21 cellular contexts compared by ENCODE assay signal in genomic region chr13:94210826-94211225, GRCh38.
DNase-seq lines count a peak whose midpoint lies in the region; ATAC-seq and TF ChIP-seq lines count a peak whose summit lies in the region.
"Had no signal": no experiment of that assay in that cellular context is flagged by ENCODE, and none has a peak within 500 bp of the region (broad histone marks: within the 10 kb centered on the region; RNA-seq: fewer than 3 reads in every experiment).

No MANE protein-coding gene starts in this region.

- WGBS in H9 (ENCODE audit: extremely low coverage, insufficient read length, low lambda C conversion rate) = no CpG with 5 or more reads among the region's 5 CpGs

- H3K4me1 ChIP-seq in H9 (ENCODE audit: insufficient read depth, low read length) = no peaks in the 10 kb centered on the region
- H3K4me1 ChIP-seq: gastroesophageal sphincter, tibial artery had no signal

- H2BK12ac ChIP-seq in H9 (ENCODE audit: insufficient read length, low read depth, low read length) = no peak overlapping the region

- H3K27me3 ChIP-seq in H9 (ENCODE audit: insufficient read depth, low read length) = no peaks in the 10 kb centered on the region
- H3K27me3 ChIP-seq: gastroesophageal sphincter, tibial artery had no signal

- H2BK20ac ChIP-seq in H9 (ENCODE audit: low read depth, low read length, poor library complexity, severe bottlenecking) = no peak overlapping the region

- H2AK5ac ChIP-seq in H9 (ENCODE audit: insufficient read length, low read length) = no peak overlapping the region

- H3K36me3 ChIP-seq in SK-N-MC (ENCODE audit: insufficient read depth, low read length) = no peaks in the 10 kb centered on the region
- H3K36me3 ChIP-seq: gastroesophageal sphincter, tibial artery had no signal

- H2BK5ac ChIP-seq in H9 (ENCODE audit: insufficient read length, low read length) = no peak overlapping the region

- no peak overlapping the region for H4K5ac ChIP-seq in H9 (ENCODE audit: insufficient read length, low read depth, low read length)

- POLR2A ChIA-PET in HEK293T (lab: Yijun Ruan, JAX) = no interaction called here

- no peak overlapping the region for H3K4ac ChIP-seq in H9 (ENCODE audit: low read depth, low read length)

- no peak overlapping the region for H3K4me2 ChIP-seq in H9 (ENCODE audit: insufficient read depth, insufficient read length, low read length)

- H4K8ac ChIP-seq in H9 (replicated peaks; ENCODE audit: insufficient read length, low read depth, low read length) = no peak overlapping the region

- H4K91ac ChIP-seq in H9 (ENCODE audit: insufficient read length, low read depth, low read length) = no peak overlapping the region

- H3K18ac ChIP-seq in H9 (ENCODE audit: insufficient read length, low read depth, low read length) = no peak overlapping the region

- no peak overlapping the region for H2BK120ac ChIP-seq in H9 (ENCODE audit: low read depth, low read length, poor library complexity, severe bottlenecking)

- TF ChIP-seq CTCF in H9 (conservative IDR thresholded peaks at IDR 0.05) = no peak

- no peak overlapping the region for H3K23ac ChIP-seq in H9 (ENCODE audit: insufficient read length, low read depth, low read length)

- CTCF ChIA-PET in HEK293T (lab: Yijun Ruan, JAX) = interaction anchor here (0.7 to 2.1 kb wide), 3 partner anchors 18 to 982 kb away, joined by 3 to 8 read pairs (median 4); no protein-coding TSS in a partner anchor

- no peaks in the 10 kb centered on the region for H3K23me2 ChIP-seq in H9 (ENCODE audit: insufficient read length, low read depth, low read length, poor library complexity, severe bottlenecking)

- no peaks in the 10 kb centered on the region for H4K20me1 ChIP-seq in H9 (ENCODE audit: control insufficient read depth, insufficient read depth, insufficient read length)

- ATAC-seq in HG02973 (IDR thresholded peaks at IDR 0.05; ENCODE audit: unreplicated experiment) = no peak
- ATAC-seq: gastroesophageal sphincter, K562 had no signal

- H3K79me1 ChIP-seq in H9 (ENCODE audit: insufficient read depth, low read depth, low read length, poor library complexity, severe bottlenecking) = no peaks in the 10 kb centered on the region

- H2BK15ac ChIP-seq in H9 (ENCODE audit: low read depth, low read length) = no peak overlapping the region

- DNase-seq in DMS79 treated with DMSO at 0.1 percent for 48 hours (lab: John Stamatoyannopoulos, UW) (peak; percentile 79), DMS79 (lab: John Stamatoyannopoulos, UW) (no peak), HEK293T (ENCODE audit: extremely low spot score) (peak; percentile 51), SK-N-MC (ENCODE audit: low read depth, low spot score) (no peak), renal cortical epithelial cell (ENCODE audit: low read depth) (peak; percentile 38), SKM-1 (lab: John Stamatoyannopoulos, UW; ENCODE audit: unreplicated experiment) (no peak), H9 (no peak)
- DNase-seq: activated effector memory CD4-positive, alpha-beta T cell treated with Interleukin-2 at 50 U/mL for 16 hours; aorta; DMS153; HCEC 1CT; mammary epithelial cell; NCI-H1105; NCI-H2227 treated with DMSO at 0.1 percent for 48 hours; stimulated activated CD8-positive, alpha-beta memory T cell treated with anti-CD3 and anti-CD28 coated beads, Interleukin-4, amount 100 ng/mL, for 48 hours; T1000; tibial artery had no signal

- no peak overlapping the region for H3T11ph ChIP-seq in H9 (ENCODE audit: low read length)

- H2AFZ ChIP-seq in H9 (ENCODE audit: low read length) = no peak overlapping the region

- H3K56ac ChIP-seq in H9 (ENCODE audit: insufficient read length, low read depth, low read length) = no peak overlapping the region

- H3K36me3 Mint-ChIP-seq in H9 (ENCODE audit: insufficient read depth in 1 of 3, low read depth in 3 of 3) = no peaks in the 10 kb centered on the region

- H3K27ac ChIP-seq in SK-N-MC = peak overlapping the region; percentile 72
- no peak overlapping the region for H3K27ac ChIP-seq in H9 (ENCODE audit: insufficient read length, low read depth, low read length)
- H3K27ac ChIP-seq: gastroesophageal sphincter, HL-60, tibial artery had no signal

- no peak overlapping the region for H3K14ac ChIP-seq in H9 (ENCODE audit: insufficient read depth, low read length)

- no peak overlapping the region for H3K4me3 Mint-ChIP-seq in H9

- H3K27ac Mint-ChIP-seq in H9 = no peak overlapping the region

- peak overlapping the region; percentile 34; the same call in 1 of the 2 replicates for H3K4me3 ChIP-seq in SK-N-MC
- H3K4me3 ChIP-seq: gastroesophageal sphincter, K562, tibial artery had no signal

- no peaks in the 10 kb centered on the region for H3K9me3 Mint-ChIP-seq in H9

- H3K9me3 ChIP-seq in SK-N-MC (ENCODE audit: low read depth, low read length) (no peaks in the 10 kb centered on the region), H9 (ENCODE audit: control insufficient read depth, low read depth, low read length) (no peaks in the 10 kb centered on the region)
- H3K9me3 ChIP-seq: gastroesophageal sphincter, tibial artery had no signal

- peaks cover 0 to 4% of the 10 kb centered on the region in 2 experiments; a peak in 2 of 4 replicates for H3K4me1 Mint-ChIP-seq in H9

- H3K79me2 ChIP-seq in H9 (ENCODE audit: insufficient read depth, low read length) = no peaks in the 10 kb centered on the region

- H3K9ac ChIP-seq in SK-N-MC (ENCODE audit: insufficient read length) (peak overlapping the region; percentile 46), H9 (ENCODE audit: extremely low read depth, insufficient read length, low read length) (no peak overlapping the region)

- H3K27me3 Mint-ChIP-seq in H9 (ENCODE audit: low read depth) = no peaks in the 10 kb centered on the region

TF ChIP-seq in HEK293T, 16 proteins besides CTCF, POLR2A, EP300 and RAD21:
- TF ChIP-seq HDGF (IDR thresholded peaks at IDR 0.05; ENCODE audit: borderline replicate concordance) = no peak
- TF ChIP-seq PKNOX1 (IDR thresholded peaks at IDR 0.05) = peak; percentile 23; the same call in 1 of the 2 replicates
- TF ChIP-seq CTBP1 (IDR thresholded peaks at IDR 0.05; ENCODE audit: borderline replicate concordance) = no peak
- TF ChIP-seq ARNT (IDR thresholded peaks at IDR 0.05) = 0 out of 2 replicates have a peak, but pooled peaks have one; percentile 3
- TF ChIP-seq NFRKB (IDR thresholded peaks at IDR 0.05) = no peak
- no peak for TF ChIP-seq SP1 (IDR thresholded peaks at IDR 0.05)
- no peak for TF ChIP-seq ELF4 (IDR thresholded peaks at IDR 0.05)
- no peak for TF ChIP-seq TARDBP (IDR thresholded peaks at IDR 0.05)
- TF ChIP-seq ZNF384 (IDR thresholded peaks at IDR 0.05) = no peak

Comparison
In these comparisons a context has a peak if more than half of its experiments do, and no peak if none do; other contexts are left out.
1. DNase-seq: peak in DMS79 treated with DMSO at 0.1 percent for 48 hours (single experiment), HEK293T (single experiment) and renal cortical epithelial cell (single experiment); none in DMS79 (single experiment), SK-N-MC (single experiment), SKM-1 (single experiment) and H9 (single experiment).